Comparison of ENCODE assay signal across 17 cellular contexts in the genomic region with DNA sequence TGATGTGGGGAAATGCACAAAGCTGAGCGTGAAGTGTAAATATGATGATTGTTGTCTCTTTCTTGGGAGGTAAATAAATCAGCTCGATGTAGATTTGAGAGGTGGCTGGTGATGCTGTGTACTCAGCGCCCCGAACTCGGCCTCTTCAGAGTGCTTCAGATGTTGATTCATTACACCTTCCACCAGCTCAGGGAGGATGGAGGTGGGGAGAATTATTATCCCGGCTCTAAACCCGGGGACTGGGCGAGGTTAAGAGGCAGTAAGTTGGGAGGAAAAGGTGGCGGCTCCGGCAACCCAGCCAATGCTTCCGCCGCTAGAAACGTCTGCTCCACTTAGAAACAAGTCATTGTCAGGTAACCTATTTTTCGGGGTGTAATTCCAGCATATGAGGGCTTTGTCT.
"Had no signal": no experiment of that assay in that cellular context is flagged by ENCODE, and none has a peak within 500 bp of the region (broad histone marks: within the 10 kb centered on the region; RNA-seq: fewer than 3 reads in every experiment).

No MANE protein-coding gene starts in this region.

- H3K9me3 ChIP-seq: left ventricle myocardium inferior, ovary, psoas muscle, thyroid gland had no signal

- H3K36me3 Mint-ChIP-seq: memory B cell; naive thymus-derived CD4-positive, alpha-beta T cell had no signal

- H3K27ac Mint-ChIP-seq: activated CD4-positive, alpha-beta T cell treated with anti-CD3 and anti-CD28 coated beads, Interleukin-2, amount 10 ng/mL, durations not matched to agents 7 days and 5 days; memory B cell; naive thymus-derived CD4-positive, alpha-beta T cell had no signal

- H3K4me3 ChIP-seq: left ventricle myocardium inferior, ovary, psoas muscle, thyroid gland had no signal

- H3K4me1 Mint-ChIP-seq: activated CD4-positive, alpha-beta T cell treated with anti-CD3 and anti-CD28 coated beads, Interleukin-2, amount 10 ng/mL, durations not matched to agents 7 days and 5 days; naive thymus-derived CD4-positive, alpha-beta T cell had no signal

- H3K4me3 Mint-ChIP-seq: activated CD4-positive, alpha-beta T cell treated with anti-CD3 and anti-CD28 coated beads, Interleukin-2, amount 10 ng/mL, durations not matched to agents 7 days and 5 days; memory B cell; naive thymus-derived CD4-positive, alpha-beta T cell had no signal

- H3K27ac ChIP-seq: left ventricle myocardium inferior, ovary, psoas muscle, thyroid gland had no signal

- H3K9me3 Mint-ChIP-seq: activated CD4-positive, alpha-beta T cell treated with anti-CD3 and anti-CD28 coated beads, Interleukin-2, amount 10 ng/mL, durations not matched to agents 7 days and 5 days; memory B cell had no signal

- H3K36me3 ChIP-seq: left ventricle myocardium inferior, ovary, thyroid gland had no signal

- H3K4me1 ChIP-seq: left ventricle myocardium inferior, thyroid gland had no signal

- DNase-seq: activated CD4-positive, alpha-beta T cell treated with anti-CD3 and anti-CD28 coated beads, Interleukin-2, amount 10 ng/mL, durations not matched to agents 7 days and 5 days; activated CD8-positive, alpha-beta memory T cell treated with anti-CD3 and anti-CD28 coated beads, Interleukin-2, amount 50 U/mL, for 48 hours; activated effector memory CD4-positive, alpha-beta T cell treated with anti-CD3 and anti-CD28 coated beads, Interleukin-2, amount 50 U/mL, for 16 hours; activated naive CD4-positive, alpha-beta T cell treated with anti-CD3 and anti-CD28 coated beads, Interleukin-2, amount 50 U/mL, for 16 hours; activated T-cell treated with anti-CD3 and anti-CD28 coated beads, Interleukin-2, amount 50 U/mL, for 48 hours; cerebellar nuclear complex; cortex of kidney; erythroblast; kidney; left ventricle myocardium inferior; naive thymus-derived CD4-positive, alpha-beta T cell; ovary; psoas muscle; stimulated activated CD4-positive, alpha-beta T cell treated with anti-CD3 and anti-CD28 coated beads, Interleukin-2, amount 100 ng/mL, for 24 hours; stimulated activated naive CD4-positive, alpha-beta T cell treated with Interleukin-2 at 50 U/mL for 16 hours; thyroid gland had no signal
